ENCODE assay signal across 8 cellular contexts in the genomic region with DNA sequence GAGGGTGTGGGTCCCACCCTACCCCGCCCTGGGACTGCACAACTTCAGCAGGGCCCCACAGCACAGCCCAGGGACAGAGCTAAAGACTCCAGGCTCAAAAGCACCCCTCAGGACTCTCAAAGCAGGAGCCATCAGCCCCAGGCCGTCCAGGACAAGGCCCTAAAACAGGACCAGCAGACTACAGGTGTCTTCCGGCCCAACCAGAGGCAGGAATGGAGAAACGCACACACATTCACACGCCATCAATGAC. TPM values are rescaled to one million over a fixed set of nuclear protein-coding genes. Genes with fewer than 3 reads are reported as not detected.
DNase-seq lines count a peak whose midpoint lies in the region; ATAC-seq, FAIRE-seq and TF ChIP-seq lines count a peak whose summit lies in the region.

No MANE protein-coding gene starts in this region.

- TF ChIP-seq EP300 in suprapubic skin (IDR thresholded peaks at IDR 0.05) = no peak

- H3K9me3 Mint-ChIP-seq in CD4-positive, alpha-beta memory T cell = no peaks in the 10 kb centered on the region

- no peaks in the 10 kb centered on the region for H4K20me1 ChIP-seq in keratinocyte (ENCODE audit: control insufficient read depth, extremely low read depth, insufficient read depth, low read length)

- DNase-seq in CD4-positive, alpha-beta memory T cell = no peak
- no peak for DNase-seq in keratinocyte (ENCODE audit: low read depth, low spot score)
- DNase-seq in suprapubic skin (ENCODE audit: low spot score in 2 of 2) = no peak
- no peak for DNase-seq in A172 (ENCODE audit: low spot score)
- DNase-seq in dedifferentiated amniotic fluid mesenchymal stem cell (ENCODE audit: extremely low spot score) = no peak

- H3K4me3 ChIP-seq in CD4-positive, alpha-beta memory T cell (ENCODE audit: low read length in 2 of 2) = peak overlapping the region; percentile 93 to 95
- peak overlapping the region; percentile 64 to 95 (median 80) for H3K4me3 ChIP-seq in keratinocyte (ENCODE audit: control insufficient read depth in 2 of 3, extremely low read depth in 1 of 3, insufficient read depth in 2 of 3, low read depth in 1 of 3, low read length in 3 of 3)
- peak overlapping the region; percentile 68 for H3K4me3 ChIP-seq in suprapubic skin

- H3K9me3 ChIP-seq in CD4-positive, alpha-beta memory T cell (ENCODE audit: control insufficient read depth in 1 of 2, low read length in 2 of 2) = no peaks in the 10 kb centered on the region
- H3K9me3 ChIP-seq in keratinocyte (ENCODE audit: control insufficient read depth, low read depth, low read length) = no peaks in the 10 kb centered on the region
- no peaks in the 10 kb centered on the region for H3K9me3 ChIP-seq in suprapubic skin

- H3K36me3 Mint-ChIP-seq in CD4-positive, alpha-beta memory T cell = peaks cover 15 to 33% of the 10 kb centered on the region in 2 donors

- intact Hi-C loops in CD4-positive, alpha-beta memory T cell (cut with micrococcal nuclease) = no loop called here

- peaks cover 35 to 75% (median 55%) of the 10 kb centered on the region in 4 donors for H3K4me1 Mint-ChIP-seq in CD4-positive, alpha-beta memory T cell

- H3K27ac ChIP-seq in CD4-positive, alpha-beta memory T cell (ENCODE audit: low read depth, low read length) = peak overlapping the region; percentile 97
- peak overlapping the region; percentile 68 for H3K27ac ChIP-seq in adipose tissue (ENCODE audit: low read depth, low read length)
- H3K27ac ChIP-seq in keratinocyte (ENCODE audit: control insufficient read depth, insufficient read depth, low read length) = peak overlapping the region; percentile 96
- H3K27ac ChIP-seq in suprapubic skin = peak overlapping the region; percentile 97

- H3K36me3 ChIP-seq in CD4-positive, alpha-beta memory T cell (ENCODE audit: insufficient read depth, low read length) = peaks cover 16% of the 10 kb centered on the region
- H3K36me3 ChIP-seq in keratinocyte (ENCODE audit: control insufficient read depth in 2 of 2, extremely low read depth in 1 of 2, insufficient read depth in 2 of 2, low read length in 2 of 2) (peaks cover 6 to 12% of the 10 kb centered on the region in 2 experiments), suprapubic skin (peaks cover 23% of the 10 kb centered on the region)

- FAIRE-seq in keratinocyte (lab: Jason Lieb, UNC) = no peak

- H3K4me3 Mint-ChIP-seq in CD4-positive, alpha-beta memory T cell = peak overlapping the region; percentile 84 to 99 (median 95)

- no peaks in the 10 kb centered on the region for H3K27me3 ChIP-seq in CD4-positive, alpha-beta memory T cell (ENCODE audit: insufficient read depth, low read length)
- no peaks in the 10 kb centered on the region for H3K27me3 ChIP-seq in keratinocyte (ENCODE audit: control insufficient read depth, extremely low read depth, insufficient read depth, low read length)
- H3K27me3 ChIP-seq in suprapubic skin = no peaks in the 10 kb centered on the region

- dilution Hi-C loops in keratinocyte (cut with MboI; ENCODE audit: extremely low pct_ligation_motif_present, low sequenced_read_pairs) = no loop called here

- H3K9ac ChIP-seq in keratinocyte (ENCODE audit: control insufficient read depth, extremely low read depth, insufficient read depth, low read length) = peak overlapping the region; percentile 96

- WGBS in adipose tissue, 3 donors = 1 to 2% (median 2%) methylated on average over 5 of the region's 5 CpGs
- 0% methylated on average over 4 of the region's 5 CpGs for WGBS in suprapubic skin

- H3K79me2 ChIP-seq in keratinocyte (ENCODE audit: control insufficient read depth, insufficient read depth, low read length) = peaks cover 41% of the 10 kb centered on the region

- TF ChIP-seq POLR2A in suprapubic skin (IDR thresholded peaks at IDR 0.05) = no peak

- H3K27ac Mint-ChIP-seq in CD4-positive, alpha-beta memory T cell = peak overlapping the region; percentile 92 to 100 (median 99)

- no peaks in the 10 kb centered on the region for H3K9me1 ChIP-seq in keratinocyte (ENCODE audit: control insufficient read depth, extremely low read depth, insufficient read depth, low read length)

- H3K4me1 ChIP-seq in CD4-positive, alpha-beta memory T cell (ENCODE audit: insufficient read depth, low read length) = peaks cover 86% of the 10 kb centered on the region
- H3K4me1 ChIP-seq in keratinocyte (ENCODE audit: control insufficient read depth, extremely low read depth, insufficient read depth, low read length) (peaks cover 19% of the 10 kb centered on the region), suprapubic skin (peaks cover 59% of the 10 kb centered on the region)

- CTCF ChIA-PET in CD4-positive, alpha-beta memory T cell (lab: Charles Lee; ENCODE audit: partially characterized antibody) = interaction anchor here (1.1 to 11.2 kb wide), 11 partner anchors 17 to 85 kb away, joined by 3 to 83 read pairs (median 7); a partner anchor contains a TSS

- POLR2A ChIA-PET in CD4-positive, alpha-beta memory T cell (lab: Charles Lee; ENCODE audit: partially characterized antibody) = interaction anchor here (0.5 to 4.7 kb wide), 20 partner anchors 8 to 1486 kb away, joined by 3 to 56 read pairs (median 5); a partner anchor contains a TSS

- ATAC-seq in HG02885 (IDR thresholded peaks at IDR 0.05; ENCODE audit: poor library complexity, unreplicated experiment) (peak; percentile 18), HG03460 (IDR thresholded peaks at IDR 0.05; ENCODE audit: unreplicated experiment) (no peak)

- no peaks in the 10 kb centered on the region for H3K27me3 Mint-ChIP-seq in CD4-positive, alpha-beta memory T cell

- peak overlapping the region; percentile 79 for H3K4me2 ChIP-seq in keratinocyte (ENCODE audit: control insufficient read depth, extremely low read depth, insufficient read depth, low read depth, low read length)

- TF ChIP-seq CTCF in keratinocyte (optimal IDR thresholded peaks at IDR 0.05 in 1 of 3, IDR thresholded peaks at IDR 0.05 in 1 of 3, conservative IDR thresholded peaks at IDR 0.05 in 1 of 3; ENCODE audit: extremely low read depth in 1 of 3, insufficient read depth in 2 of 3, low read length in 3 of 3) = no peak
- no peak for TF ChIP-seq CTCF in suprapubic skin (IDR thresholded peaks at IDR 0.05)

- H2AFZ ChIP-seq in keratinocyte (ENCODE audit: control insufficient read depth, low read length) = peak overlapping the region; percentile 72

RNA-seq across cellular contexts. Expression of a gene that starts 26.1 kb away (rescaled TPM):
- 10 to 100 TPM; 14.9 to 15.2 TPM for total RNA-seq in CD4-positive, alpha-beta memory T cell
- polyA plus RNA-seq in CD4-positive, alpha-beta memory T cell = 10 to 100 TPM; 11.3 to 15.4 TPM
- polyA plus RNA-seq in adipose tissue = 1 to 10 TPM; 3.4 to 4.0 (median 3.9) TPM
- 8.6 to 9.7 TPM (median 9.1 TPM) in 3 replicates for polyA plus RNA-seq in keratinocyte
- 2.1 TPM for polyA plus RNA-seq in keratinocyte (2011; ENCODE audit: low read depth)
- polyA plus RNA-seq in keratinocyte (2011; cell fraction: cytosol; rRNA removed) = 7.6 and 9.1 TPM in 2 replicates
- 13.1 and 13.9 TPM in 2 replicates for polyA plus RNA-seq in keratinocyte (2011; cell fraction: nucleus; rRNA removed)
- 5.1 and 8.2 TPM in 2 replicates for polyA plus RNA-seq in keratinocyte (2012; ENCODE audit: low replicate concordance)
- 10.4 to 15.1 TPM (median 15.0 TPM) in 3 replicates for polyA minus RNA-seq in keratinocyte
- 7.1 TPM for polyA minus RNA-seq in keratinocyte (2011; cell fraction: cytosol; rRNA and poly(A)+ RNA removed)
- polyA minus RNA-seq in keratinocyte (2011; cell fraction: nucleus; rRNA and poly(A)+ RNA removed) = 6.3 and 11.2 TPM in 2 replicates
- total RNA-seq in suprapubic skin = 10 to 100 TPM in 2 of 4 donors, 1 to 10 TPM in 2; 8.7 to 12.7 (median 10.2) TPM
- total RNA-seq in A172 (2014; rRNA removed; shearing (Covaris generic)) = 8.1 and 14.6 TPM in 2 replicates

RNA-seq across cellular contexts. Expression of a gene that starts 31.4 kb away (rescaled TPM):
- total RNA-seq in CD4-positive, alpha-beta memory T cell = 100 to 1,000 TPM; 218 TPM
- polyA plus RNA-seq in CD4-positive, alpha-beta memory T cell = 100 to 1,000 TPM; 434 to 470 TPM
- polyA plus RNA-seq in adipose tissue = 100 to 1,000 TPM in 2 of 3 donors, 10 to 100 TPM in 1; 49.8 to 116 (median 111) TPM
- 94.4 to 159 TPM (median 95.5 TPM) in 3 replicates for polyA plus RNA-seq in keratinocyte
- polyA plus RNA-seq in keratinocyte (2011; ENCODE audit: low read depth) = 15.8 TPM
- 123 and 181 TPM in 2 replicates for polyA plus RNA-seq in keratinocyte (2011; cell fraction: cytosol; rRNA removed)
- 73.3 and 94.4 TPM in 2 replicates for polyA plus RNA-seq in keratinocyte (2011; cell fraction: nucleus; rRNA removed)
- 62.3 and 188 TPM in 2 replicates for polyA plus RNA-seq in keratinocyte (2012; ENCODE audit: low replicate concordance)
- 120 to 289 TPM (median 147 TPM) in 3 replicates for polyA minus RNA-seq in keratinocyte
- polyA minus RNA-seq in keratinocyte (2011; cell fraction: cytosol; rRNA and poly(A)+ RNA removed) = 189 TPM
- polyA minus RNA-seq in keratinocyte (2011; cell fraction: nucleus; rRNA and poly(A)+ RNA removed) = 35.5 and 38.2 TPM in 2 replicates
- total RNA-seq in suprapubic skin = 10 to 100 TPM; 60.1 to 98.0 (median 87.3) TPM
- 143 and 147 TPM in 2 replicates for total RNA-seq in A172 (2014; rRNA removed; shearing (Covaris generic))

RNA-seq across cellular contexts. Expression of a gene that starts 32.5 kb away (rescaled TPM):
- 100 to 1,000 TPM; 309 to 310 TPM for total RNA-seq in CD4-positive, alpha-beta memory T cell
- 100 to 1,000 TPM; 765 to 952 TPM for polyA plus RNA-seq in CD4-positive, alpha-beta memory T cell
- polyA plus RNA-seq in adipose tissue (100 to 1,000 TPM; 180 to 622 (median 308) TPM), keratinocyte (190 to 418 TPM (median 306 TPM) in 3 replicates)
- polyA plus RNA-seq in keratinocyte (2011; ENCODE audit: low read depth) = 59.2 TPM
- polyA plus RNA-seq in keratinocyte (2011; cell fraction: cytosol; rRNA removed) = 291 and 312 TPM in 2 replicates
- 60.6 and 110 TPM in 2 replicates for polyA plus RNA-seq in keratinocyte (2011; cell fraction: nucleus; rRNA removed)
- polyA plus RNA-seq in keratinocyte (2012; ENCODE audit: low replicate concordance) = 311 and 566 TPM in 2 replicates
- polyA minus RNA-seq in keratinocyte = 2.3 to 21.0 TPM (median 11.6 TPM) in 3 replicates
- polyA minus RNA-seq in keratinocyte (2011; cell fraction: cytosol; rRNA and poly(A)+ RNA removed) = 84.6 TPM
- polyA minus RNA-seq in keratinocyte (2011; cell fraction: nucleus; rRNA and poly(A)+ RNA removed) = 6.3 and 9.9 TPM in 2 replicates
- total RNA-seq in suprapubic skin = 100 to 1,000 TPM; 122 to 281 (median 190) TPM
- 556 and 560 TPM in 2 replicates for total RNA-seq in A172 (2014; rRNA removed; shearing (Covaris generic))

RNA-seq across cellular contexts. Expression of a gene that starts 32.7 kb away (rescaled TPM):
- total RNA-seq in CD4-positive, alpha-beta memory T cell = 1 to 10 TPM; 5.1 to 5.4 TPM
- 10 to 100 TPM in 1 of 2 donors, 1 to 10 TPM in 1; 6.6 to 13.3 TPM for polyA plus RNA-seq in CD4-positive, alpha-beta memory T cell
- polyA plus RNA-seq in adipose tissue (10 to 100 TPM in 2 of 3 donors, 1 to 10 TPM in 1; 5.5 to 14.1 (median 11.6) TPM), keratinocyte (27.9 to 28.8 TPM (median 28.4 TPM) in 3 replicates)
- polyA plus RNA-seq in keratinocyte (2011; ENCODE audit: low read depth) = 13.6 TPM
- 18.9 and 21.4 TPM in 2 replicates for polyA plus RNA-seq in keratinocyte (2011; cell fraction: cytosol; rRNA removed)
- polyA plus RNA-seq in keratinocyte (2011; cell fraction: nucleus; rRNA removed) = 20.3 and 22.1 TPM in 2 replicates
- polyA plus RNA-seq in keratinocyte (2012; ENCODE audit: low replicate concordance) = 14.3 and 21.5 TPM in 2 replicates
- polyA minus RNA-seq in keratinocyte = 14.3 to 24.7 TPM (median 19.8 TPM) in 3 replicates
- 15.3 TPM for polyA minus RNA-seq in keratinocyte (2011; cell fraction: cytosol; rRNA and poly(A)+ RNA removed)
- polyA minus RNA-seq in keratinocyte (2011; cell fraction: nucleus; rRNA and poly(A)+ RNA removed) = 5.0 and 8.2 TPM in 2 replicates
- total RNA-seq in suprapubic skin = 10 to 100 TPM in 3 of 4 donors, 1 to 10 TPM in 1; 6.4 to 18.7 (median 13.6) TPM
- total RNA-seq in A172 (2014; rRNA removed; shearing (Covaris generic)) = 42.7 and 49.8 TPM in 2 replicates

RNA-seq across cellular contexts. Expression of a gene that starts 42.7 kb away (rescaled TPM):
- total RNA-seq in CD4-positive, alpha-beta memory T cell = 1 to 10 TPM; 2.6 to 5.0 TPM
- under 1 TPM in 1 of 2 donors, not detected in 1; 0.48 TPM for polyA plus RNA-seq in CD4-positive, alpha-beta memory T cell
- polyA plus RNA-seq in adipose tissue (10 to 100 TPM; 31.2 to 51.0 (median 35.4) TPM), keratinocyte (67.5 to 124 TPM (median 83.0 TPM) in 3 replicates)
- 78.3 TPM for polyA plus RNA-seq in keratinocyte (2011; ENCODE audit: low read depth)
- 15.3 and 27.8 TPM in 2 replicates for polyA plus RNA-seq in keratinocyte (2011; cell fraction: cytosol; rRNA removed)
- 412 and 505 TPM in 2 replicates for polyA plus RNA-seq in keratinocyte (2011; cell fraction: nucleus; rRNA removed)
- 67.7 and 78.5 TPM in 2 replicates for polyA plus RNA-seq in keratinocyte (2012; ENCODE audit: low replicate concordance)
- polyA minus RNA-seq in keratinocyte = 149 to 232 TPM (median 170 TPM) in 3 replicates
- polyA minus RNA-seq in keratinocyte (2011; cell fraction: cytosol; rRNA and poly(A)+ RNA removed) = 90.0 TPM
- 318 and 338 TPM in 2 replicates for polyA minus RNA-seq in keratinocyte (2011; cell fraction: nucleus; rRNA and poly(A)+ RNA removed)
- 100 to 1,000 TPM; 188 to 384 (median 220) TPM for total RNA-seq in suprapubic skin
- 24.9 and 66.5 TPM in 2 replicates for total RNA-seq in A172 (2014; rRNA removed; shearing (Covaris generic))
